22 cellular contexts compared by ENCODE assay signal in genomic region chr9:4027616-4028015, GRCh38.
"Had no signal": no experiment of that assay in that cellular context is flagged by ENCODE, and none has a peak within 500 bp of the region (broad histone marks: within the 10 kb centered on the region; RNA-seq: fewer than 3 reads in every experiment).

No MANE protein-coding gene starts in this region.

- H3K4me1 Mint-ChIP-seq: naive thymus-derived CD8-positive, alpha-beta T cell; stimulated activated naive B cell treated with anti-CD40 and anti-IgM and Interleukin-4, amounts not matched to agents 10 μg/mL and 1 μg/mL and 100 μg/mL, for 72 hours; T-helper 17 cell had no signal

- H3K36me3 Mint-ChIP-seq: activated naive CD8-positive, alpha-beta T cell; naive thymus-derived CD8-positive, alpha-beta T cell; stimulated activated naive B cell treated with anti-CD40 and anti-IgM and Interleukin-4, amounts not matched to agents 10 μg/mL and 1 μg/mL and 100 μg/mL, for 72 hours; type B pancreatic cell had no signal

- H3K4me3 Mint-ChIP-seq: activated naive CD8-positive, alpha-beta T cell; activated T-cell treated with anti-CD3 and anti-CD28 coated beads, Interleukin-2, amount 50 U/mL, for 4 hours; naive thymus-derived CD8-positive, alpha-beta T cell; stimulated activated naive B cell treated with anti-CD40 and anti-IgM and Interleukin-4, amounts not matched to agents 10 μg/mL and 1 μg/mL and 100 μg/mL, for 72 hours; T-helper 17 cell; type B pancreatic cell had no signal

- H3K27ac Mint-ChIP-seq: activated naive CD8-positive, alpha-beta T cell; activated T-helper 2 cell treated with anti-CD3 and anti-CD28 coated beads, Interferon-gamma antibody, Interleukin-2, Interleukin-4, amounts not matched to agents 10 μg/mL and 5 μg/mL and 100 μg/mL, durations not matched to agents 14 hours and 24 hours and 36 hours; naive thymus-derived CD8-positive, alpha-beta T cell; stimulated activated naive B cell treated with anti-CD40 and anti-IgM and Interleukin-4, amounts not matched to agents 10 μg/mL and 1 μg/mL and 100 μg/mL, for 72 hours; T-helper 17 cell had no signal

- ATAC-seq: activated T-cell treated with anti-CD3 and anti-CD28 coated beads, Interleukin-2, amount 50 U/mL, for 4 hours; gastroesophageal sphincter; naive thymus-derived CD8-positive, alpha-beta T cell; stimulated activated naive B cell treated with anti-CD40 and anti-IgM and Interleukin-4, amounts not matched to agents 10 μg/mL and 1 μg/mL and 100 μg/mL, for 72 hours; T-helper 17 cell had no signal

- H3K9me3 Mint-ChIP-seq: activated T-cell treated with anti-CD3 and anti-CD28 coated beads, Interleukin-2, amount 50 U/mL, for 4 hours; activated T-helper 2 cell treated with anti-CD3 and anti-CD28 coated beads, Interferon-gamma antibody, Interleukin-2, Interleukin-4, amounts not matched to agents 10 μg/mL and 5 μg/mL and 100 μg/mL, durations not matched to agents 14 hours and 24 hours and 36 hours; type B pancreatic cell had no signal

- DNase-seq: activated CD4-positive, alpha-beta T cell treated with anti-CD3 and anti-CD28 coated beads for 4 hours; activated CD4-positive, alpha-beta T cell treated with anti-CD3 and anti-CD28 coated beads, Interleukin-2, amount 50 U/mL, for 48 hours; activated CD4-positive, CD25-positive, alpha-beta regulatory T cell; activated CD8-positive, alpha-beta memory T cell treated with anti-CD3 and anti-CD28 coated beads, Interleukin-2, amount 50 U/mL, for 48 hours; activated naive CD4-positive, alpha-beta T cell; activated T-cell treated with anti-CD3 and anti-CD28 coated beads, Interleukin-2, amount 50 U/mL, for 4 hours; adrenal gland; cerebellar nuclear complex; cortex of kidney; kidney; naive thymus-derived CD8-positive, alpha-beta T cell; pancreas; stimulated activated CD4-positive, alpha-beta T cell treated with anti-CD3 and anti-CD28 coated beads, Interleukin-2, amount 100 ng/mL, for 48 hours; stimulated activated CD8-positive, alpha-beta memory T cell treated with anti-CD3 and anti-CD28 coated beads, Interleukin-4, amount 100 ng/mL, for 48 hours; stimulated activated naive B cell treated with anti-CD40 and anti-IgM and Interleukin-4, amounts not matched to agents 10 μg/mL and 1 μg/mL and 100 μg/mL, for 72 hours; SW 1271; T-helper 17 cell; testis had no signal
